Comparison of ENCODE assay signal across 1 cellular context in the genomic region with DNA sequence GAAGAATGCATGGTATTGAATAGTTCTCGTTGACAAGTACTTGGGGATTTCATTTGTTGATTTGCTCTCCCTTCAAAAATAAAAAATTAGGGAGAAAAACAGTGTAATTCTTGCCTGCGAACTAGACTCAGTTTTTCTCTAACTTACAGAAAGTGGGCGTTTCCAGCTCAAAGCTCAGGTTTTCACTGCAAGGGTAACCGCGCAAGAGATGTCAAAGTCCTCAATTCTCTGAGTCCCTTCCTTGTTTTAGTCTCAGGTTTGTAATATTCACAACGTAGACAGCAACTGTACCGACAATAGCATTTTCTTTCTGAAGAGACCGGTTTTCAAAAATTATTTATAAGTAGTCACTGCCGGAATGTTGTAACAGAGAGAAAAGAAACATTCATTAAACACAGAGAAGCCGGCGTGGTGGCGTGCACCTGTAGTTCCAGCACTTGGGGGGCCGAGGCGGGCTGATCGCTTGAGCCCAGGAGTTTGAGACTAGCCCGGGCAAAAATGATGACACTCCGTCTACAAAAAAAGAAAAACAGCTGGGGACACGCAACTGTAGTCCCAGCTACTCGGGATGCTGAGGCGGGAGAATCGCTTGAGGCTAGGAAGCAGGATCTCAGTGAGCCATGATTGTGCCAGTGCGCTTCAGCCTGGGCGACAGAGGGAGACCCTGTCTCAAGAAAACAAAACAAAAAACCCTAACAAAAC.
TF ChIP-seq lines count a peak whose summit lies in the region.

No MANE protein-coding gene starts in this region.

TF ChIP-seq in H1, 55 proteins besides CTCF, POLR2A, EP300 and RAD21:
- no peak for TF ChIP-seq BRCA1 (IDR thresholded peaks at IDR 0.05; ENCODE audit: low read depth, low read length)
- no peak for TF ChIP-seq POLR2AphosphoS5 (IDR thresholded peaks at IDR 0.05; ENCODE audit: low read depth, low read length)
- TF ChIP-seq, protein P1, sequence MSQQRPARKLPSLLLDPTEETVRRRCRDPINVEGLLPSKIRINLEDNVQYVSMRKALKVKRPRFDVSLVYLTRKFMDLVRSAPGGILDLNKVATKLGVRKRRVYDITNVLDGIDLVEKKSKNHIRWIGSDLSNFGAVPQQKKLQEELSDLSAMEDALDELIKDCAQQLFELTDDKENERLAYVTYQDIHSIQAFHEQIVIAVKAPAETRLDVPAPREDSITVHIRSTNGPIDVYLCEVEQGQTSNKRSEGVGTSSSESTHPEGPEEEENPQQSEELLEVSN (IDR thresholded peaks at IDR 0.05): no peak
- no peak for TF ChIP-seq TEAD4 (IDR thresholded peaks at IDR 0.05; ENCODE audit: low read depth, low read length)
- TF ChIP-seq SP1 (IDR thresholded peaks at IDR 0.05; ENCODE audit: low read depth, low read length): no peak
- TF ChIP-seq SUZ12 (IDR thresholded peaks at IDR 0.05; ENCODE audit: low read length): no peak
- TF ChIP-seq BCL11A (IDR thresholded peaks at IDR 0.05; ENCODE audit: low read depth in 2 of 2, low read length in 2 of 2): no peak
- TF ChIP-seq MAFK (IDR thresholded peaks at IDR 0.05; ENCODE audit: low read depth, low read length): no peak
- TF ChIP-seq POU5F1 (IDR thresholded peaks at IDR 0.05; ENCODE audit: low read depth, low read length): no peak
- TF ChIP-seq TBP (IDR thresholded peaks at IDR 0.05; ENCODE audit: low read depth, low read length): no peak
TF ChIP-seq in H1: peak in this region for 0.
